18 cellular contexts compared by ENCODE assay signal in genomic region chr1:153942766-153943549, GRCh38. TPM values are rescaled to one million over a fixed set of nuclear protein-coding genes. Genes with fewer than 3 reads are reported as not detected.
A peak's percentile ranks its signal among the peaks of the same experiment; 100 is the strongest.
DNase-seq lines count a peak whose midpoint lies in the region; ATAC-seq and TF ChIP-seq lines count a peak whose summit lies in the region.
"Had no signal": no experiment of that assay in that cellular context is flagged by ENCODE, and none has a peak within 500 bp of the region (broad histone marks: within the 10 kb centered on the region; RNA-seq: fewer than 3 reads in every experiment).

No MANE protein-coding gene starts in this region.

- peak overlapping the region; percentile 23 for H3K27ac ChIP-seq in CD4-positive, CD25-positive, alpha-beta regulatory T cell (ENCODE audit: insufficient read depth, low read length, poor library complexity, severe bottlenecking)
- H3K27ac ChIP-seq in HEK293 (ENCODE audit: extremely low read depth, low read depth, low read length) = no peak overlapping the region
- peak overlapping the region; percentile 100 for H3K27ac ChIP-seq in neutrophil
- H3K27ac ChIP-seq: thoracic aorta had no signal

- peak overlapping the region in 2 of 3 donors; percentile 83 to 97 for H3K27ac Mint-ChIP-seq in CD4-positive, CD25-positive, alpha-beta regulatory T cell
- H3K27ac Mint-ChIP-seq in central memory CD8-positive, alpha-beta T cell (ENCODE audit: low read depth) = peak overlapping the region; percentile 72
- H3K27ac Mint-ChIP-seq: mesothelial cell of epicardium had no signal

- peaks cover 0 to 58% (median 22%) of the 10 kb centered on the region in 4 donors for H3K4me1 Mint-ChIP-seq in CD4-positive, CD25-positive, alpha-beta regulatory T cell
- H3K4me1 Mint-ChIP-seq in central memory CD8-positive, alpha-beta T cell = peaks cover 54% of the 10 kb centered on the region

- H3K27me3 Mint-ChIP-seq in CD4-positive, CD25-positive, alpha-beta regulatory T cell = peaks cover 6% of the 10 kb centered on the region
- H3K27me3 Mint-ChIP-seq in central memory CD8-positive, alpha-beta T cell = no peaks in the 10 kb centered on the region
- H3K27me3 Mint-ChIP-seq: activated CD4-positive, alpha-beta T cell treated with anti-CD3 and anti-CD28 coated beads, Interleukin-2, amount 10 ng/mL, durations not matched to agents 7 days and 5 days had no signal

- peak overlapping the region in 2 of 4 donors; percentile 11 to 76 for H3K4me3 Mint-ChIP-seq in CD4-positive, CD25-positive, alpha-beta regulatory T cell
- peak overlapping the region; percentile 16 for H3K4me3 Mint-ChIP-seq in central memory CD8-positive, alpha-beta T cell
- H3K4me3 Mint-ChIP-seq: mesothelial cell of epicardium had no signal

- CTCF ChIA-PET in HEK293 (lab: Yijun Ruan, JAX) (interaction anchor here (1.4 to 2.5 kb wide), 2 partner anchors 24 to 43 kb away, joined by 7 to 10 read pairs; partner anchors contain the start of genes CREB3L4 and RAB13), GM10248 (lab: Yijun Ruan, JAX) (interaction anchor here (1.4 to 9.0 kb wide), 3 partner anchors 19 to 145 kb away, joined by 3 to 108 read pairs (median 35); partner anchors contain the start of genes GATAD2B and JTB)

- peaks cover 38% of the 10 kb centered on the region for H3K36me3 Mint-ChIP-seq in CD4-positive, CD25-positive, alpha-beta regulatory T cell
- peaks cover 56% of the 10 kb centered on the region for H3K36me3 Mint-ChIP-seq in central memory CD8-positive, alpha-beta T cell (ENCODE audit: insufficient read depth)

- H3K36me3 ChIP-seq in CD4-positive, CD25-positive, alpha-beta regulatory T cell (ENCODE audit: control insufficient read depth, insufficient read depth, low read length) = peaks cover 49% of the 10 kb centered on the region
- peaks cover 0 to 63% of the 10 kb centered on the region in 2 experiments; a peak in 1 of 3 replicates for H3K36me3 ChIP-seq in HEK293 (ENCODE audit: control insufficient read depth in 2 of 2, insufficient read depth in 1 of 2, low read length in 2 of 2)
- peaks cover 65% of the 10 kb centered on the region for H3K36me3 ChIP-seq in neutrophil

- no peak for DNase-seq in CD4-positive, CD25-positive, alpha-beta regulatory T cell
- DNase-seq in central memory CD8-positive, alpha-beta T cell (ENCODE audit: low spot score in 2 of 2) = no peak
- DNase-seq in GM10248 (ENCODE audit: extremely low spot score) = no peak
- no peak for DNase-seq in KG1 (lab: John Stamatoyannopoulos, UW)
- DNase-seq: activated CD4-positive, alpha-beta T cell treated with anti-CD3 and anti-CD28 coated beads, Interleukin-2, amount 10 ng/mL, durations not matched to agents 7 days and 5 days; MG63; NCI-H187; NCI-H446; SHP77; stimulated activated CD4-positive, alpha-beta T cell treated with anti-CD3 and anti-CD28 coated beads, Interleukin-4, amount 100 ng/mL, for 1 hour; T1000 had no signal

- H3K4me3 ChIP-seq in CD4-positive, CD25-positive, alpha-beta regulatory T cell (ENCODE audit: low read depth, low read length) = no peak overlapping the region
- H3K4me3 ChIP-seq in HEK293 (ENCODE audit: low read depth, low read length) (no peak overlapping the region), neutrophil (ENCODE audit: low read depth in 1 of 2, low read length in 1 of 2) (no peak overlapping the region)
- H3K4me3 ChIP-seq: MG63, thoracic aorta had no signal

- TF ChIP-seq CTCF in HEK293 (tag by site-specific recombination; IDR thresholded peaks at IDR 0.05) = no peak
- TF ChIP-seq CTCF in neutrophil (IDR thresholded peaks at IDR 0.05) = no peak
- no peak for TF ChIP-seq CTCF in GM10248 (IDR thresholded peaks at IDR 0.05; ENCODE audit: control extremely low read depth, extremely low read depth, low read depth, missing control alignments)

- POLR2A ChIA-PET in HEK293 (lab: Yijun Ruan, JAX) (interaction anchor here (0.7 to 4.3 kb wide), 7 partner anchors 13 to 62 kb away, joined by 3 to 36 read pairs (median 4); partner anchors contain the start of genes CREB3L4, CRTC2, RPS27 and SLC39A1), GM10248 (lab: Yijun Ruan, JAX) (no interaction called here)

- no peaks in the 10 kb centered on the region for H3K27me3 ChIP-seq in CD4-positive, CD25-positive, alpha-beta regulatory T cell (ENCODE audit: control insufficient read depth, insufficient read depth, low read length)
- H3K27me3 ChIP-seq in neutrophil = no peaks in the 10 kb centered on the region
- H3K27me3 ChIP-seq: MG63 had no signal

- H3K4me1 ChIP-seq in CD4-positive, CD25-positive, alpha-beta regulatory T cell (ENCODE audit: control insufficient read depth, insufficient read depth, low read length, poor library complexity, severe bottlenecking) = peaks cover 42% of the 10 kb centered on the region
- H3K4me1 ChIP-seq in HEK293 (ENCODE audit: control insufficient read depth, insufficient read depth, low read length) = no peaks in the 10 kb centered on the region
- H3K4me1 ChIP-seq in neutrophil (ENCODE audit: control insufficient read depth in 1 of 2, insufficient read depth in 1 of 2, low read depth in 1 of 2, low read length in 1 of 2) = peaks cover 41 to 45% of the 10 kb centered on the region in 2 experiments

- no peaks in the 10 kb centered on the region for H3K9me3 Mint-ChIP-seq in CD4-positive, CD25-positive, alpha-beta regulatory T cell
- no peaks in the 10 kb centered on the region for H3K9me3 Mint-ChIP-seq in central memory CD8-positive, alpha-beta T cell
- H3K9me3 Mint-ChIP-seq: activated CD4-positive, alpha-beta T cell treated with anti-CD3 and anti-CD28 coated beads, Interleukin-2, amount 10 ng/mL, durations not matched to agents 7 days and 5 days; activated T-helper 2 cell treated with anti-CD3 and anti-CD28 coated beads, Interferon-gamma antibody, Interleukin-2, Interleukin-4, amounts not matched to agents 10 μg/mL and 5 μg/mL and 100 μg/mL, durations not matched to agents 14 hours and 24 hours and 36 hours; mesothelial cell of epicardium had no signal

- no peak for ATAC-seq in CD4-positive, CD25-positive, alpha-beta regulatory T cell (ENCODE audit: low read depth in 2 of 2)
- ATAC-seq in central memory CD8-positive, alpha-beta T cell (replicated peaks; ENCODE audit: extremely low read depth, poor library complexity, severe bottlenecking) = no peak
- ATAC-seq in GM21390 (IDR thresholded peaks at IDR 0.05; ENCODE audit: unreplicated experiment) = no peak
- ATAC-seq: esophagus mucosa had no signal

- H3K9me3 ChIP-seq in CD4-positive, CD25-positive, alpha-beta regulatory T cell (ENCODE audit: control insufficient read depth in 2 of 2, low read length in 2 of 2) = no peaks in the 10 kb centered on the region
- no peaks in the 10 kb centered on the region for H3K9me3 ChIP-seq in HEK293 (ENCODE audit: control insufficient read depth, insufficient read depth, low read depth, low read length)
- no peaks in the 10 kb centered on the region for H3K9me3 ChIP-seq in neutrophil
- H3K9me3 ChIP-seq: MG63, thoracic aorta had no signal

TF ChIP-seq in HEK293, 187 proteins besides CTCF, POLR2A, EP300 and RAD21:
- TF ChIP-seq ZBTB8A (tag by site-specific recombination; IDR thresholded peaks at IDR 0.05) (no peak), EGR2 (tag by site-specific recombination; IDR thresholded peaks at IDR 0.05; ENCODE audit: low read depth) (no peak), ZNF571 (tag by site-specific recombination; IDR thresholded peaks at IDR 0.05) (no peak), ZBTB26 (tag by site-specific recombination; optimal IDR thresholded peaks at IDR 0.05) (no peak), HIC1 (tag by site-specific recombination; IDR thresholded peaks at IDR 0.05) (peak; percentile 15; the same call in 1 of the 2 replicates)

RNA-seq across cellular contexts. Expression of gene DENND4B, which starts 3.6 kb away (rescaled TPM):
- total RNA-seq in CD4-positive, CD25-positive, alpha-beta regulatory T cell = 133 TPM
- polyA plus RNA-seq in CD4-positive, CD25-positive, alpha-beta regulatory T cell = 10 to 100 TPM; 11.2 to 21.2 (median 13.6) TPM

RNA-seq across cellular contexts. Expression of gene CRTC2, which starts 15.5 kb away (rescaled TPM):
- total RNA-seq in CD4-positive, CD25-positive, alpha-beta regulatory T cell = 145 TPM
- 10 to 100 TPM; 13.6 to 32.6 (median 26.0) TPM for polyA plus RNA-seq in CD4-positive, CD25-positive, alpha-beta regulatory T cell

RNA-seq across cellular contexts. Expression of gene GATAD2B, which starts 20.2 kb away (rescaled TPM):
- total RNA-seq in CD4-positive, CD25-positive, alpha-beta regulatory T cell = 81.5 TPM
- polyA plus RNA-seq in CD4-positive, CD25-positive, alpha-beta regulatory T cell = 1 to 10 TPM; 2.9 to 4.5 (median 3.3) TPM

RNA-seq across cellular contexts. Expression of gene SLC39A1, which starts 20.4 kb away (rescaled TPM):
- 15.8 TPM for total RNA-seq in CD4-positive, CD25-positive, alpha-beta regulatory T cell
- polyA plus RNA-seq in CD4-positive, CD25-positive, alpha-beta regulatory T cell = 10 to 100 TPM; 30.4 to 42.1 (median 35.8) TPM

RNA-seq across cellular contexts. Expression of gene CREB3L4, which starts 24.7 kb away (rescaled TPM):
- total RNA-seq in CD4-positive, CD25-positive, alpha-beta regulatory T cell = 2.5 TPM
- 1 to 10 TPM in 3 of 4 donors, under 1 TPM in 1; 0.90 to 5.4 (median 3.3) TPM for polyA plus RNA-seq in CD4-positive, CD25-positive, alpha-beta regulatory T cell
